Comparison of ENCODE assay signal across 13 cellular contexts in genomic region chr1:201258763-201259230, GRCh38. TPM values are rescaled to one million over a fixed set of nuclear protein-coding genes. Genes with fewer than 3 reads are reported as not detected.
"Had no signal": no experiment of that assay in that cellular context is flagged by ENCODE, and none has a peak within 500 bp of the region (broad histone marks: within the 10 kb centered on the region; RNA-seq: fewer than 3 reads in every experiment).

No MANE protein-coding gene starts in this region.

- H3K4me3 ChIP-seq: left lung had no signal

- H3K9ac ChIP-seq: neural progenitor cell, parathyroid adenoma had no signal

- H3K4me3 Mint-ChIP-seq: activated naive CD4-positive, alpha-beta T cell treated with anti-CD3 and anti-CD28 coated beads for 36 hours; activated T-helper 17 cell treated with anti-CD3 and anti-CD28 coated beads, Interleukin-2, amount 50 U/mL, for 72 hours; neural progenitor cell; T-helper 2 cell treated with Interferon-gamma antibody and Interleukin-4, amounts not matched to agents 5 μg/mL and 100 μg/mL, for 36 hours had no signal

- H3K79me2 ChIP-seq: parathyroid adenoma had no signal

- H3K9me3 Mint-ChIP-seq: activated naive CD4-positive, alpha-beta T cell treated with anti-CD3 and anti-CD28 coated beads for 36 hours; activated T-helper 17 cell treated with anti-CD3 and anti-CD28 coated beads, Interleukin-2, amount 50 U/mL, for 72 hours; neural progenitor cell; T-helper 2 cell treated with Interferon-gamma antibody and Interleukin-4, amounts not matched to agents 5 μg/mL and 100 μg/mL, for 36 hours had no signal

- H3K27ac ChIP-seq: coronary artery, left lung, neural progenitor cell, parathyroid adenoma had no signal

- H3K4me1 Mint-ChIP-seq: activated T-helper 17 cell treated with anti-CD3 and anti-CD28 coated beads, Interleukin-2, amount 50 U/mL, for 72 hours had no signal

- H3K36me3 Mint-ChIP-seq: neural progenitor cell had no signal

- H3K27ac Mint-ChIP-seq: activated naive CD4-positive, alpha-beta T cell treated with anti-CD3 and anti-CD28 coated beads for 36 hours; activated T-helper 17 cell treated with anti-CD3 and anti-CD28 coated beads, Interleukin-2, amount 50 U/mL, for 72 hours; neural progenitor cell; T-helper 2 cell treated with Interferon-gamma antibody and Interleukin-4, amounts not matched to agents 5 μg/mL and 100 μg/mL, for 36 hours had no signal

- ATAC-seq: activated CD4-positive, CD25-positive, alpha-beta regulatory T cell treated with anti-CD3 and anti-CD28 coated beads, Interleukin-2, amount 50 U/mL, for 24 hours; activated T-helper 17 cell treated with anti-CD3 and anti-CD28 coated beads, Interleukin-2, amount 50 U/mL, for 72 hours had no signal

- DNase-seq: activated CD4-positive, alpha-beta T cell treated with anti-CD3 and anti-CD28 coated beads, Interleukin-2, amount 50 U/mL, for 48 hours; activated naive CD4-positive, alpha-beta T cell treated with anti-CD3 and anti-CD28 coated beads for 36 hours; central memory CD4-positive, alpha-beta T cell; effector CD8-positive, alpha-beta T cell; left lung; mesenchymal stem cell; SW 1271 had no signal

- H3K9me3 ChIP-seq: left lung had no signal

- H2AFZ ChIP-seq: parathyroid adenoma had no signal

- H3K36me3 ChIP-seq: left lung, neural progenitor cell had no signal

- H3K4me1 ChIP-seq: parathyroid adenoma had no signal

RNA-seq across cellular contexts. Expression of gene PKP1, which starts 24.5 kb away (rescaled TPM):
- total RNA-seq: activated naive CD4-positive, alpha-beta T cell treated with anti-CD3 and anti-CD28 coated beads for 36 hours; activated T-helper 17 cell treated with anti-CD3 and anti-CD28 coated beads, Interleukin-2, amount 50 U/mL, for 72 hours had no signal
